Comparison of ENCODE assay signal across 10 cellular contexts in genomic region chr2:147364597-147364996, GRCh38.
DNase-seq lines count a peak whose midpoint lies in the region; ATAC-seq and TF ChIP-seq lines count a peak whose summit lies in the region.
"Had no signal": no experiment of that assay in that cellular context is flagged by ENCODE, and none has a peak within 500 bp of the region (broad histone marks: within the 10 kb centered on the region; RNA-seq: fewer than 3 reads in every experiment).

No MANE protein-coding gene starts in this region.

- peaks cover 0 to 15% (median 8%) of the 10 kb centered on the region in 3 donors for H3K36me3 Mint-ChIP-seq in immature natural killer cell

- peaks cover 23% of the 10 kb centered on the region for H3K4me1 ChIP-seq in DND-41 (ENCODE audit: insufficient read depth, low read length)

- H3K36me3 ChIP-seq in DND-41 (ENCODE audit: insufficient read depth, low read length) = no peaks in the 10 kb centered on the region

- H3K4me3 ChIP-seq in DND-41 (ENCODE audit: low read depth in 1 of 2, low read length in 2 of 2) = peak overlapping the region in 1 of 2 experiments; percentile 23; a peak in 2 of 4 replicates
- H3K4me3 ChIP-seq: coronary artery had no signal

- no peaks in the 10 kb centered on the region for H4K20me1 ChIP-seq in DND-41 (ENCODE audit: insufficient read depth, low read length)

- H3K9me3 ChIP-seq in DND-41 (ENCODE audit: insufficient read depth, low read length, severe bottlenecking) = no peaks in the 10 kb centered on the region

- peak overlapping the region; percentile 70 for H2AFZ ChIP-seq in DND-41 (ENCODE audit: low read depth, low read length)

- peak; percentile 48 for DNase-seq in DND-41
- DNase-seq in LoVo (ENCODE audit: low spot score) = peak; percentile 22
- DNase-seq in immature natural killer cell = peak in 2 of 3 donors; percentile 8 to 19
- no peak for DNase-seq in NCI-H1105 treated with DMSO at 0.1 percent for 48 hours (lab: John Stamatoyannopoulos, UW)
- DNase-seq in stimulated activated CD4-positive, alpha-beta T cell treated with anti-CD3 and anti-CD28 coated beads, Interleukin-15, amount 100 ng/mL, for 24 hours = no peak

- peak overlapping the region; percentile 56 for H3K4me2 ChIP-seq in DND-41 (ENCODE audit: insufficient read depth, low read length)

- peak overlapping the region in 2 of 6 donors; percentile 13 to 54 for H3K27ac Mint-ChIP-seq in immature natural killer cell

- peaks cover 10 to 12% of the 10 kb centered on the region in 2 donors for H3K4me1 Mint-ChIP-seq in immature natural killer cell

- no peaks in the 10 kb centered on the region for H3K79me2 ChIP-seq in DND-41 (ENCODE audit: insufficient read depth, low read length)

- peak overlapping the region in 4 of 5 donors; percentile 37 to 76 (median 54) for H3K4me3 Mint-ChIP-seq in immature natural killer cell

- peak overlapping the region; percentile 20 for H3K9ac ChIP-seq in DND-41 (ENCODE audit: low read depth, low read length)

- peaks cover 0 to 2% (median 0%) of the 10 kb centered on the region in 6 donors for H3K9me3 Mint-ChIP-seq in immature natural killer cell

- peaks cover 0 to 4% (median 2%) of the 10 kb centered on the region in 3 donors for H3K27me3 Mint-ChIP-seq in immature natural killer cell (ENCODE audit: low read depth in 3 of 3)

- ATAC-seq in DND-41 (ENCODE audit: insufficient read depth, low read depth) = peak; percentile 89
- ATAC-seq in GM18907 (IDR thresholded peaks at IDR 0.05; ENCODE audit: unreplicated experiment) = peak; percentile 75
- no peak for ATAC-seq in HG03521 (IDR thresholded peaks at IDR 0.05; ENCODE audit: unreplicated experiment)
- ATAC-seq: Panc1, sciatic nerve had no signal

- TF ChIP-seq CTCF in DND-41 (IDR thresholded peaks at IDR 0.05; ENCODE audit: borderline replicate concordance, extremely low read depth, low read length, poor library complexity, severe bottlenecking) = no peak

- H3K27me3 ChIP-seq in DND-41 (ENCODE audit: insufficient read depth, low read length, poor library complexity) = no peaks in the 10 kb centered on the region

- peak overlapping the region; percentile 58 for H3K27ac ChIP-seq in DND-41 (ENCODE audit: low read length)
- H3K27ac ChIP-seq: coronary artery had no signal

Comparison
In these comparisons a context has a peak if more than half of its experiments do, and no peak if none do; other contexts are left out.
1. DNase-seq: peak in DND-41 (single experiment), LoVo (single experiment) and immature natural killer cell (2 of 3); none in NCI-H1105 treated with DMSO at 0.1 percent for 48 hours (single experiment) and stimulated activated CD4-positive, alpha-beta T cell treated with anti-CD3 and anti-CD28 coated beads, Interleukin-15, amount 100 ng/mL, for 24 hours (single experiment).